ENCODE assay signal across 8 cellular contexts in the genomic region with DNA sequence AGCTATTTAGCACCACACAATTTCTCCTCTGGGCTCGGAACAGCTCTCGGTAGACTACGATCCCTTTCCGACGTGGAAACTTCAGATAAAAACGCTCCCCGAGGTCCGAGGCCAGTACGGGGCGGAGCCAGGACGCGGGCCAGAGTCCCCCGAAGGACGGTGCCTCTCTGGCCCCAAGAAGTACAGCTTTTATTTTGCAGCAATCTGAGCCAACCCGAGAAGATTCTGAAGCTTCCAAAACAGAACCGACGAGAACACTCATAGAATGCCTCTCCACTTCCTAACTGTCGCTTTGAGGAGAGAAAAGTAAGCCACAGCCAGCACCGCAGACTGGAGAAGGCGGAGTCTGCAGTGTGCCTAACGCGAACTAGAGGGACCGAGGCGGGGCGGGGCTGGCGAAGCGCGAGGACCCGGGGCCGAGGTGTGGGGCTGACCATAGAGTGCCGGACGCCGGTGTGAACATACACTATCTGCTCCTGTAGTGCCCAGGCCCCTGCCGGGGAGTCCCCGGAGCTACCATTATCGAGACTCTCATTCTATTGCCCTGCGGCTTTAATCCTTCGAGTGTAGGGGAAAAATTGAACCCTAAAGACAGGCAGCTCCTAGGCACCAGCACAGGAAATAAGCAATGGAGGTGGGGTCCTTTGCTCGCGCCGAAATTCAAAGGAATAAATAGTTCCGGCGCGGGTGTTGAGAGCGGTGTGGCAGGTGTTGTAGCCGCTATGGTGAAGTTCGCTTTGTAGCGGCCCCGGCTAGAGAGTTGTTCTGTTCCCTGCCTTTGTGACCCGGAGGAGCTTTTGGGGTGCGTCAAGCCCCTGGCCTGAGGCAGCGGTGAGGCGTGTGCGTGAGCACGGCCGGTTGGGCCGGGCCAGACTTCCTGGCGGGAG. TPM values are rescaled to one million over a fixed set of nuclear protein-coding genes. Genes with fewer than 3 reads are reported as not detected.
A peak's percentile ranks its signal among the peaks of the same experiment; 100 is the strongest.
DNase-seq lines count a peak whose midpoint lies in the region; ATAC-seq and FAIRE-seq lines count a peak whose summit lies in the region.

A gene (plus strand): TSS at position 663 of the 887 bp plus-strand sequence. CDS start 1,076 bp downstream, outside the sequence.

- no peak within 1 kb of the TSS for H2AK5ac ChIP-seq in mesendoderm (ENCODE audit: low read length)

- H4K8ac ChIP-seq in mesendoderm (ENCODE audit: low read depth, low read length): peak within 1 kb of the TSS; percentile 0

- peak within 1 kb of the TSS; percentile 76 for H3K4me2 ChIP-seq in mesendoderm (ENCODE audit: low read length)

- H2BK5ac ChIP-seq in mesendoderm (ENCODE audit: low read length): no peak within 1 kb of the TSS

- peak within 1 kb of the TSS; percentile 89 for H3K56ac ChIP-seq in mesendoderm (ENCODE audit: low read length)

- peaks cover 5% of the 10 kb centered on the region for H3K79me1 ChIP-seq in mesendoderm (ENCODE audit: low read length)

- peak within 1 kb of the TSS; percentile 90 for H3K27ac ChIP-seq in mesendoderm (ENCODE audit: low read depth, low read length)

- DNase-seq in COLO829 (ENCODE audit: low spot score): peak; percentile 94
- peak; percentile 72 for DNase-seq in HTR-8/SVneo (ENCODE audit: insufficient read length, low spot score)
- DNase-seq in NOMO-1 treated with dmso at 0.1 percent for 144 hours (lab: John Stamatoyannopoulos, UW; ENCODE audit: unreplicated experiment): peak; percentile 92
- DNase-seq in activated CD8-positive, alpha-beta memory T cell treated with anti-CD3 and anti-CD28 coated beads, Interleukin-2, amount 10 ng/mL, durations not matched to agents 7 days and 5 days: peak; percentile 95
- peak; percentile 94 for DNase-seq in mesendoderm
- peak; percentile 84 for DNase-seq in stimulated activated CD8-positive, alpha-beta memory T cell treated with anti-CD3 and anti-CD28 coated beads, Interleukin-15, amount 100 ng/mL, for 1 hour (ENCODE audit: low read depth)

- H3K23ac ChIP-seq in mesendoderm (ENCODE audit: low read length): no peak within 1 kb of the TSS

- H3K9ac ChIP-seq in endocrine pancreas (ENCODE audit: control insufficient read depth, insufficient read depth, low read length): peak within 1 kb of the TSS; percentile 91
- H3K9ac ChIP-seq in mesendoderm (ENCODE audit: low read length): peak within 1 kb of the TSS; percentile 85

- WGBS in mesendoderm (ENCODE audit: extremely low coverage, insufficient coverage, low lambda C conversion rate): no CpG with 5 or more reads among the region's 58 CpGs

- no peaks in the 10 kb centered on the region for H3K9me3 Mint-ChIP-seq in activated CD8-positive, alpha-beta memory T cell treated with anti-CD3 and anti-CD28 coated beads, Interleukin-2, amount 10 ng/mL, durations not matched to agents 7 days and 5 days (ENCODE audit: low read depth)

- CTCF ChIA-PET in activated CD8-positive, alpha-beta memory T cell treated with anti-CD3 and anti-CD28 coated beads, Interleukin-2, amount 10 ng/mL, durations not matched to agents 7 days and 5 days (lab: Charles Lee): interaction anchor here (1.2 to 1.4 kb wide), 2 partner anchors 57 to 650 kb away, joined by 3 read pairs; no protein-coding TSS in a partner anchor

- peak within 1 kb of the TSS; percentile 97 for H3K4me3 ChIP-seq in endocrine pancreas (ENCODE audit: control insufficient read depth, insufficient read depth, low read length)
- H3K4me3 ChIP-seq in mesendoderm (ENCODE audit: low read length): peak within 1 kb of the TSS; percentile 88

- H3K18ac ChIP-seq in mesendoderm (ENCODE audit: low read length): peak within 1 kb of the TSS; percentile 99

- H3K4me1 ChIP-seq in endocrine pancreas (ENCODE audit: control insufficient read depth, insufficient read depth, low read length) (peaks cover 21% of the 10 kb centered on the region), mesendoderm (ENCODE audit: control insufficient read depth, low read depth, low read length) (peaks cover 3% of the 10 kb centered on the region)

- H3K27me3 ChIP-seq in endocrine pancreas (ENCODE audit: control insufficient read depth, insufficient read depth, low read length): no peaks in the 10 kb centered on the region
- H3K27me3 ChIP-seq in mesendoderm (ENCODE audit: insufficient read depth, low read length, poor library complexity): no peaks in the 10 kb centered on the region

- no peak within 1 kb of the TSS for H2BK120ac ChIP-seq in mesendoderm (ENCODE audit: low read depth, low read length)

- ATAC-seq in GM21367 (IDR thresholded peaks at IDR 0.05; ENCODE audit: unreplicated experiment): peak; percentile 79
- peak; percentile 94 for ATAC-seq in activated CD8-positive, alpha-beta memory T cell treated with anti-CD3 and anti-CD28 coated beads, Interleukin-2, amount 10 ng/mL, durations not matched to agents 7 days and 5 days

- H3K36me3 Mint-ChIP-seq in activated CD8-positive, alpha-beta memory T cell treated with anti-CD3 and anti-CD28 coated beads, Interleukin-2, amount 10 ng/mL, durations not matched to agents 7 days and 5 days: peaks cover 23% of the 10 kb centered on the region

- peak within 1 kb of the TSS; percentile 91 for H3K4me3 Mint-ChIP-seq in activated CD8-positive, alpha-beta memory T cell treated with anti-CD3 and anti-CD28 coated beads, Interleukin-2, amount 10 ng/mL, durations not matched to agents 7 days and 5 days

- no peak within 1 kb of the TSS for H2BK15ac ChIP-seq in mesendoderm (replicated peaks; ENCODE audit: low read depth)

- no peak within 1 kb of the TSS for H4K5ac ChIP-seq in mesendoderm (ENCODE audit: low read length)

- no peaks in the 10 kb centered on the region for H3K9me3 ChIP-seq in endocrine pancreas (ENCODE audit: control insufficient read depth, low read length)

- H3K4me1 Mint-ChIP-seq in activated CD8-positive, alpha-beta memory T cell treated with anti-CD3 and anti-CD28 coated beads, Interleukin-2, amount 10 ng/mL, durations not matched to agents 7 days and 5 days: peaks cover 44% of the 10 kb centered on the region

- H3K79me2 ChIP-seq in mesendoderm (ENCODE audit: control insufficient read depth, insufficient read depth, low read length): peaks cover 9% of the 10 kb centered on the region

- no peaks in the 10 kb centered on the region for H3K27me3 Mint-ChIP-seq in activated CD8-positive, alpha-beta memory T cell treated with anti-CD3 and anti-CD28 coated beads, Interleukin-2, amount 10 ng/mL, durations not matched to agents 7 days and 5 days

- no peaks in the 10 kb centered on the region for H3K36me3 ChIP-seq in endocrine pancreas (ENCODE audit: control insufficient read depth, insufficient read depth, low read length)
- H3K36me3 ChIP-seq in mesendoderm (ENCODE audit: control insufficient read depth, insufficient read depth, low read length): no peaks in the 10 kb centered on the region

- H3K4ac ChIP-seq in mesendoderm (ENCODE audit: low read depth, low read length): peak within 1 kb of the TSS; percentile 55

- no peak for FAIRE-seq in HTR-8/SVneo (lab: Jason Lieb, UNC)

- peak within 1 kb of the TSS; percentile 98 for H3K27ac Mint-ChIP-seq in activated CD8-positive, alpha-beta memory T cell treated with anti-CD3 and anti-CD28 coated beads, Interleukin-2, amount 10 ng/mL, durations not matched to agents 7 days and 5 days

RNA-seq across cellular contexts. Expression of the gene that starts here (rescaled TPM):
- total RNA-seq in activated CD8-positive, alpha-beta memory T cell treated with anti-CD3 and anti-CD28 coated beads, Interleukin-2, amount 10 ng/mL, durations not matched to agents 7 days and 5 days: 10 to 100 TPM; 60.0 to 68.8 TPM
- 48.0 TPM for polyA plus RNA-seq in mesendoderm (2013, experiment 1 of 2)
- 46.3 TPM for polyA plus RNA-seq in mesendoderm (2013, experiment 2 of 2)

Comparison
In these comparisons a context has a peak if more than half of its experiments do, and no peak if none do; other contexts are left out.
1. Peak in every context shown above with its lines: DNase-seq, ATAC-seq, H3K4me3 ChIP-seq and H3K27ac ChIP-seq.